In the genomic region with DNA sequence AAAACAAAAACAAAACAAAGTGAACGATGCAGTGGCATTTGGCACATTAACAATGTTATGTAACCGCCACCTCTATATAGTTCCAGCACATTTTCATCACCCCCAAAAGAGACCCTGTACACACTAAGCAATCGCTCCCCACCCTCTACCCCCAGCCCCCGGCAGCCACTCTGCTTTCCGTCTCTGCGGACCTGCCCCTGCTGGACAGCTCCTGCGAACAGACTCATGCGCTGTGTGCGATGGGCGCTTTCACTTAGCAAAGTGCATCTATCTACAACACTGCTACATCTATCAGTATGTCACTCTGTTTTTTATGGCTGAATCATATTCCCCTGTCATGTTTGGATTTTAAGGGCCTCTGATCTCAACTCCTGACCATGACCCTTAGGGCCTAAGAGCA, we compare ENCODE assay signal across 21 cellular contexts. TPM values are rescaled to one million over a fixed set of nuclear protein-coding genes. Genes with fewer than 3 reads are reported as not detected.
"Had no signal": no experiment of that assay in that cellular context is flagged by ENCODE, and none has a peak within 500 bp of the region (broad histone marks: within the 10 kb centered on the region; RNA-seq: fewer than 3 reads in every experiment).

No MANE protein-coding gene starts in this region.

- H3K36me3 Mint-ChIP-seq: natural killer cell treated with Interleukin-12 subunit alpha and Interleukin-12 subunit beta and Interleukin-15 and Interleukin-18, amount 100 ng/mL, for 72 hours had no signal

- ATAC-seq: heart left ventricle; natural killer cell treated with Interleukin-12 subunit alpha and Interleukin-12 subunit beta and Interleukin-15 and Interleukin-18, amount 100 ng/mL, for 72 hours; psoas muscle; right lobe of liver; stimulated activated effector memory CD8-positive, alpha-beta T cell treated with anti-CD3 and anti-CD28 coated beads, Interleukin-12 subunit alpha, Interleukin-12 subunit beta, amount 100 ng/mL, for 72 hours; stimulated activated naive CD8-positive, alpha-beta T cell treated with anti-CD3 and anti-CD28 coated beads, Interleukin-15, Interleukin-2, amounts not matched to agents 100 U/mL and 50 U/mL, for 24 hours had no signal

- H3K27ac Mint-ChIP-seq: memory B cell; natural killer cell treated with Interleukin-12 subunit alpha and Interleukin-12 subunit beta and Interleukin-15 and Interleukin-18, amount 100 ng/mL, for 72 hours; stimulated activated effector memory CD8-positive, alpha-beta T cell treated with anti-CD3 and anti-CD28 coated beads, Interleukin-12 subunit alpha, Interleukin-12 subunit beta, amount 100 ng/mL, for 72 hours; type B pancreatic cell had no signal

- H3K4me1 ChIP-seq: parathyroid adenoma, psoas muscle, right lobe of liver, suprapubic skin, uterus had no signal

- H3K4me3 Mint-ChIP-seq: memory B cell; natural killer cell treated with Interleukin-12 subunit alpha and Interleukin-12 subunit beta and Interleukin-15 and Interleukin-18, amount 100 ng/mL, for 72 hours; stimulated activated effector memory CD8-positive, alpha-beta T cell treated with anti-CD3 and anti-CD28 coated beads, Interleukin-12 subunit alpha, Interleukin-12 subunit beta, amount 100 ng/mL, for 72 hours; type B pancreatic cell had no signal

- H3K27me3 ChIP-seq: heart left ventricle, right lobe of liver, suprapubic skin, thyroid gland, uterus had no signal

- H3K36me3 ChIP-seq: uterus had no signal

- H3K9ac ChIP-seq: parathyroid adenoma had no signal

- H3K9me3 ChIP-seq: heart left ventricle, psoas muscle, right lobe of liver, suprapubic skin, thyroid gland, uterus had no signal

- H3K27me3 Mint-ChIP-seq: memory B cell; natural killer cell treated with Interleukin-12 subunit alpha and Interleukin-12 subunit beta and Interleukin-15 and Interleukin-18, amount 100 ng/mL, for 72 hours; type B pancreatic cell had no signal

- DNase-seq: dermis blood vessel endothelial cell; erythroblast; foreskin melanocyte; hippocampal formation; kidney glomerular epithelial cell; midbrain; psoas muscle; retina; right lobe of liver; stimulated activated CD4-positive, alpha-beta T cell treated with anti-CD3 and anti-CD28 coated beads, Interleukin-4, amount 100 ng/mL, for 1 hour; stimulated activated CD8-positive, alpha-beta memory T cell treated with anti-CD3 and anti-CD28 coated beads, Interleukin-4, amount 100 ng/mL, for 48 hours; stimulated activated naive CD8-positive, alpha-beta T cell treated with anti-CD3 and anti-CD28 coated beads, Interleukin-15, Interleukin-2, amounts not matched to agents 100 U/mL and 50 U/mL, for 24 hours; thyroid gland; uterus had no signal

- H3K4me3 ChIP-seq: heart left ventricle, psoas muscle, right lobe of liver, suprapubic skin, thyroid gland, uterus had no signal

- H3K9me3 Mint-ChIP-seq: memory B cell; natural killer cell treated with Interleukin-12 subunit alpha and Interleukin-12 subunit beta and Interleukin-15 and Interleukin-18, amount 100 ng/mL, for 72 hours; stimulated activated effector memory CD8-positive, alpha-beta T cell treated with anti-CD3 and anti-CD28 coated beads, Interleukin-12 subunit alpha, Interleukin-12 subunit beta, amount 100 ng/mL, for 72 hours; type B pancreatic cell had no signal

- H3K27ac ChIP-seq: heart left ventricle, parathyroid adenoma, psoas muscle, right lobe of liver, suprapubic skin, thyroid gland, uterus had no signal

RNA-seq across cellular contexts. Expression of gene NPAS1, which starts 53.9 kb away (rescaled TPM):
- total RNA-seq: natural killer cell treated with Interleukin-12 subunit alpha and Interleukin-12 subunit beta and Interleukin-15 and Interleukin-18, amount 100 ng/mL, for 72 hours; uterus had no signal
